1 cellular context compared by ENCODE assay signal in the genomic region with DNA sequence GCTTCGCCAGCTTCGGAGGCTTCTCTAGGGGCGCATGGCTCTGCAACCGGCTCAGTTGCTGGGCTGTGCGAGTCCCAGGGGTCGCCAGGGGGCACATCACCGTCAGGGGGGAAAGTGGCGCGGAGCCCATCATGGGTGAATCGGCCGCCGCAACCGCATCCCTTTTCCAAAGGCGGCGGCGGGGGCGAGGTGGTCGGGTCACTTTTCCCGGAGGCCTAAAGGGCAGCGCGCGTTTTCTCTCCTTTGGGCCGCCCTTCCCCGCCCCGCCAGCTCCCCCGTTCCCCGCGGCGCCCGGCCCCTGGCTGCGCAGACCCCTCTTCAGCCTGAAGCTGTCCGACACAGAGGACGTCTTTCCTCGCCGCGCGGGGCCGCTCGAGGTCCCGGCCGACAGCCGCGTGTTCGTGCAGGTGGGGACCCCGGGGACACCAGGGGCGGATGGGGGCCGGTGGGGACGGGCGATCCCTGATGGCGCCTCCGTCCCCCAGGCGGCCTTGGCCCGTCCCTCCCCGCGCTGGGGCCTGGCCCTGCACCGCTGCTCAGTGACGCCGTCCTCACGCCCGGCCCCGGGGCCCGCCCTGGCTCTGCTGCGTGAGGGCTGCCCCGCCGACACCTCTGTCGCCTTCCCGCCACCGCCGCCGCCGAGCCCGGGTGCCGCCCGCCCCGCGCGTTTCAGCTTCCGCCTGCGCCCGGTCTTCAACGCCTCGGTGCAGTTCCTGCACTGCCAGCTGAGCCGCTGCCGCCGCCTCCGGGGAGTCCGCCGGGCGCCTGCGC.
A peak's percentile ranks its signal among the peaks of the same experiment; 100 is the strongest.
TF ChIP-seq lines count a peak whose summit lies in the region.

No MANE protein-coding gene starts in this region.

TF ChIP-seq in GM12878, 131 proteins besides CTCF, POLR2A, EP300 and RAD21:
- no peak for TF ChIP-seq MEF2B (IDR thresholded peaks at IDR 0.05; ENCODE audit: partially characterized antibody, poor library complexity, severe bottlenecking)
- no peak for TF ChIP-seq ATF2 (IDR thresholded peaks at IDR 0.05; ENCODE audit: low read length)
- TF ChIP-seq BRCA1 (IDR thresholded peaks at IDR 0.05; ENCODE audit: low read depth, low read length): no peak
- TF ChIP-seq SMARCA5 (IDR thresholded peaks at IDR 0.05): 0 out of 2 replicates have a peak, but pooled peaks have one; percentile 44
- TF ChIP-seq LARP7 (IDR thresholded peaks at IDR 0.05): 0 out of 2 replicates have a peak, but pooled peaks have one; percentile 32
- no peak for TF ChIP-seq BCLAF1 (IDR thresholded peaks at IDR 0.05)
- TF ChIP-seq EZH2 (IDR thresholded peaks at IDR 0.05; ENCODE audit: borderline replicate concordance, control insufficient read depth, low read depth, low read length): no peak
